Comparison of ENCODE assay signal across 9 cellular contexts in genomic region chr2:224945134-224945533, GRCh38.
DNase-seq lines count a peak whose midpoint lies in the region; ATAC-seq, FAIRE-seq and TF ChIP-seq lines count a peak whose summit lies in the region.
"Had no signal": no experiment of that assay in that cellular context is flagged by ENCODE, and none has a peak within 500 bp of the region (broad histone marks: within the 10 kb centered on the region; RNA-seq: fewer than 3 reads in every experiment).

No MANE protein-coding gene starts in this region.

- no peak for TF ChIP-seq CTCF in WTC11 (IDR thresholded peaks at IDR 0.05)

- ATAC-seq in GM21825 (IDR thresholded peaks at IDR 0.05; ENCODE audit: unreplicated experiment) = peak; percentile 21
- peak; percentile 35 for ATAC-seq in activated CD8-positive, alpha-beta T cell treated with anti-CD3 and anti-CD28 coated beads, Interleukin-2, amount 10 ng/mL, durations not matched to agents 7 days and 5 days
- ATAC-seq in naive B cell (ENCODE audit: low read depth in 2 of 2) = no peak
- ATAC-seq in WTC11 = no peak
- ATAC-seq in HG03469 (IDR thresholded peaks at IDR 0.05; ENCODE audit: unreplicated experiment) = no peak

- peaks cover 59% of the 10 kb centered on the region for H3K4me1 Mint-ChIP-seq in activated CD8-positive, alpha-beta T cell treated with anti-CD3 and anti-CD28 coated beads, Interleukin-2, amount 10 ng/mL, durations not matched to agents 7 days and 5 days (ENCODE audit: low read depth)
- H3K4me1 Mint-ChIP-seq in naive B cell = peaks cover 68 to 80% (median 69%) of the 10 kb centered on the region in 3 donors
- H3K4me1 Mint-ChIP-seq in WTC11 = peaks cover 25% of the 10 kb centered on the region

- H3K36me3 Mint-ChIP-seq in activated CD8-positive, alpha-beta T cell treated with anti-CD3 and anti-CD28 coated beads, Interleukin-2, amount 10 ng/mL, durations not matched to agents 7 days and 5 days (ENCODE audit: low read depth) = peaks cover 74% of the 10 kb centered on the region
- H3K36me3 Mint-ChIP-seq in naive B cell (peaks cover 0 to 6% of the 10 kb centered on the region in 2 donors), WTC11 (no peaks in the 10 kb centered on the region)

- CTCF ChIA-PET in activated CD8-positive, alpha-beta T cell treated with anti-CD3 and anti-CD28 coated beads, Interleukin-2, amount 10 ng/mL, durations not matched to agents 7 days and 5 days (lab: Charles Lee) = interaction anchor here (0.8 to 14.2 kb wide), 4 partner anchors 15 to 57 kb away, joined by 3 to 137 read pairs (median 14); no protein-coding TSS in a partner anchor
- CTCF ChIA-PET in WTC11 (lab: Charles Lee) = no interaction called here

- no peaks in the 10 kb centered on the region for H3K27me3 Mint-ChIP-seq in activated CD8-positive, alpha-beta T cell treated with anti-CD3 and anti-CD28 coated beads, Interleukin-2, amount 10 ng/mL, durations not matched to agents 7 days and 5 days (ENCODE audit: low read depth)
- H3K27me3 Mint-ChIP-seq in naive B cell (no peaks in the 10 kb centered on the region), WTC11 (ENCODE audit: low read depth) (no peaks in the 10 kb centered on the region)

- DNase-seq in GM12891 (ENCODE audit: insufficient read length, low spot score) (no peak), naive B cell (no peak), WTC11 (ENCODE audit: low spot score) (no peak), NCI-H2227 (lab: John Stamatoyannopoulos, UW; ENCODE audit: unreplicated experiment) (no peak), OCI-M2 (lab: John Stamatoyannopoulos, UW; ENCODE audit: unreplicated experiment) (no peak)
- DNase-seq in activated CD8-positive, alpha-beta T cell treated with anti-CD3 and anti-CD28 coated beads, Interleukin-2, amount 10 ng/mL, durations not matched to agents 7 days and 5 days = no peak
- DNase-seq: NCI-H1092 had no signal

- peak; percentile 75 for FAIRE-seq in GM12891 (lab: Jason Lieb, UNC)

- peak overlapping the region; percentile 95 for H3K4me3 Mint-ChIP-seq in activated CD8-positive, alpha-beta T cell treated with anti-CD3 and anti-CD28 coated beads, Interleukin-2, amount 10 ng/mL, durations not matched to agents 7 days and 5 days
- peak overlapping the region; percentile 78 to 94 (median 86) for H3K4me3 Mint-ChIP-seq in naive B cell
- H3K4me3 Mint-ChIP-seq in WTC11 = no peak overlapping the region

- TF ChIP-seq POLR2A in GM12891 (IDR thresholded peaks at IDR 0.05; ENCODE audit: low read depth, low read length) = no peak

- peak overlapping the region; percentile 94 for H3K27ac Mint-ChIP-seq in activated CD8-positive, alpha-beta T cell treated with anti-CD3 and anti-CD28 coated beads, Interleukin-2, amount 10 ng/mL, durations not matched to agents 7 days and 5 days
- peak overlapping the region; percentile 39 to 94 (median 84) for H3K27ac Mint-ChIP-seq in naive B cell
- H3K27ac Mint-ChIP-seq in WTC11 = no peak overlapping the region

- no peaks in the 10 kb centered on the region for H3K9me3 Mint-ChIP-seq in activated CD8-positive, alpha-beta T cell treated with anti-CD3 and anti-CD28 coated beads, Interleukin-2, amount 10 ng/mL, durations not matched to agents 7 days and 5 days (ENCODE audit: insufficient read depth)
- H3K9me3 Mint-ChIP-seq in naive B cell = peaks cover 0 to 2% (median 0%) of the 10 kb centered on the region in 7 donors
- no peaks in the 10 kb centered on the region for H3K9me3 Mint-ChIP-seq in WTC11

- POLR2A ChIA-PET in activated CD8-positive, alpha-beta T cell treated with anti-CD3 and anti-CD28 coated beads, Interleukin-2, amount 10 ng/mL, durations not matched to agents 7 days and 5 days (lab: Charles Lee) = interaction anchor here (0.9 to 12.9 kb wide), 13 partner anchors 8 to 108 kb away, joined by 3 to 221 read pairs (median 8); partner anchors contain the start of gene DOCK10
- POLR2A ChIA-PET in WTC11 (lab: Charles Lee) = no interaction called here

TF ChIP-seq in GM12891, 5 proteins besides CTCF, POLR2A, EP300 and RAD21:
- TF ChIP-seq SPI1 (IDR thresholded peaks at IDR 0.05; ENCODE audit: low read depth, low read length) (peak; percentile 58), POU2F2 (IDR thresholded peaks at IDR 0.05; ENCODE audit: low read depth, low read length) (no peak)

TF ChIP-seq in WTC11, 78 proteins besides CTCF, POLR2A, EP300 and RAD21:
- TF ChIP-seq MXD4 (CRISPR knock-in tag; IDR thresholded peaks at IDR 0.05; ENCODE audit: borderline replicate concordance) = no peak

Comparison
In these comparisons a context has a peak if more than half of its experiments do, and no peak if none do; other contexts are left out.
1. ATAC-seq: peak in GM21825 (single experiment) and activated CD8-positive, alpha-beta T cell treated with anti-CD3 and anti-CD28 coated beads, Interleukin-2, amount 10 ng/mL, durations not matched to agents 7 days and 5 days (single experiment); none in naive B cell (0 of 2), WTC11 (single experiment) and HG03469 (single experiment).